15 cellular contexts compared by ENCODE assay signal in the genomic region with DNA sequence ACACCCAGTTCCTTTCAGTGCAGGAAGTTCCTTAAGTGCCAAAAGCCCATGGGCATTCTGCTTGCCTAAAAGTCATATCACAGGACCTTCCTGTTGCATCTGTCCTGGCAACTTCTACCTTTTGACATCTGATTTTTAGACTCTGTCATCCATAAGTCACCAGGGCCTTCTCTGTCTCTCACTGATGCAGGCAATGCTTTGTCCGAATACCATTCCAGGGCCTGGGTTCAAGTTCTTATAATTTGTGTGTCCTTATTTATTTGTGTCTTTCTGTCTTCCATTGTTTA. TPM values are rescaled to one million over a fixed set of nuclear protein-coding genes. Genes with fewer than 3 reads are reported as not detected.
DNase-seq lines count a peak whose midpoint lies in the region; ATAC-seq, FAIRE-seq and TF ChIP-seq lines count a peak whose summit lies in the region.
"Had no signal": no experiment of that assay in that cellular context is flagged by ENCODE, and none has a peak within 500 bp of the region (broad histone marks: within the 10 kb centered on the region; RNA-seq: fewer than 3 reads in every experiment).

No MANE protein-coding gene starts in this region.

- H3K27ac ChIP-seq in DOHH2 (ENCODE audit: low read depth, low read length) (no peak overlapping the region), PC-3 (ENCODE audit: low read length) (no peak overlapping the region), hepatocyte (peak overlapping the region; percentile 14), aorta (ENCODE audit: low read depth in 1 of 2, low read length in 2 of 2) (no peak overlapping the region)
- H3K27ac ChIP-seq: HL-60, KMS-11 had no signal

- H3K4me1 ChIP-seq in DOHH2 (ENCODE audit: control insufficient read depth, low read length), result peaks cover 8% of the 10 kb centered on the region
- H3K4me1 ChIP-seq in PC-3 (ENCODE audit: insufficient read depth, low read length), result peaks cover 18% of the 10 kb centered on the region
- H3K4me1 ChIP-seq in hepatocyte (ENCODE audit: insufficient read depth), result no peaks in the 10 kb centered on the region
- no peaks in the 10 kb centered on the region for H3K4me1 ChIP-seq in aorta (ENCODE audit: control insufficient read depth in 1 of 2, insufficient read depth in 2 of 2, low read length in 2 of 2)
- H3K4me1 ChIP-seq: BE2C had no signal

- no peak for DNase-seq in PC-3
- no peak for DNase-seq in hepatocyte (ENCODE audit: low spot score)
- no peak for DNase-seq in aorta
- DNase-seq in NCI-H2171 (lab: John Stamatoyannopoulos, UW), result no peak
- no peak for DNase-seq in amniotic stem cell (lab: John Stamatoyannopoulos, UW)
- no peak for DNase-seq in RCC 7860 (ENCODE audit: low spot score)
- DNase-seq: GOT3, NCI-H1417 treated with DMSO at 0.1 percent for 48 hours, NCI-H510A had no signal

- H3K4me3 ChIP-seq in DOHH2 (ENCODE audit: low read length) (no peak overlapping the region), PC-3 (ENCODE audit: low read length) (no peak overlapping the region), hepatocyte (no peak overlapping the region), aorta (ENCODE audit: low read length in 2 of 2) (no peak overlapping the region)

- TF ChIP-seq CTCF in DOHH2 (IDR thresholded peaks at IDR 0.05; ENCODE audit: low read depth, low read length, poor library complexity, severe bottlenecking) (no peak), PC-3 (conservative IDR thresholded peaks at IDR 0.05; ENCODE audit: low read depth, low read length) (0 out of 2 replicates have a peak, but pooled peaks have one; percentile 7), hepatocyte (IDR thresholded peaks at IDR 0.05; ENCODE audit: poor library complexity) (no peak)

- no peak for FAIRE-seq in RCC 7860 (lab: Jason Lieb, UNC)
- FAIRE-seq: D721Med, G401.6 had no signal

- 91% methylated on average over 1 of the region's 1 CpG for WGBS in hepatocyte (ENCODE audit: low lambda C conversion rate, missing lambda C conversion rate)
- 94 to 97% methylated on average over 1 of the region's 1 CpG for WGBS in aorta, 2 donors

- no peaks in the 10 kb centered on the region for H3K27me3 ChIP-seq in DOHH2 (ENCODE audit: control insufficient read depth, low read length)
- no peaks in the 10 kb centered on the region for H3K27me3 ChIP-seq in PC-3 (ENCODE audit: low read length)
- H3K27me3 ChIP-seq in hepatocyte, result no peaks in the 10 kb centered on the region
- no peaks in the 10 kb centered on the region for H3K27me3 ChIP-seq in aorta (ENCODE audit: control insufficient read depth in 1 of 2, insufficient read depth in 2 of 2, low read length in 1 of 2)
- H3K27me3 ChIP-seq: BE2C had no signal

- H3K4me2 ChIP-seq in DOHH2 (ENCODE audit: low read length), result peak overlapping the region; percentile 3; the same call in 1 of the 2 replicates
- no peak overlapping the region for H3K4me2 ChIP-seq in PC-3 (ENCODE audit: low read length)
- H3K4me2 ChIP-seq in hepatocyte, result no peak overlapping the region
- H3K4me2 ChIP-seq: KMS-11 had no signal

- intact Hi-C loops in PC-3 (cut with micrococcal nuclease), result loop anchor here (1.0 to 10.0 kb wide), 6 partner anchors 47 to 385 kb away; no protein-coding TSS in a partner anchor
- intact Hi-C loops in aorta (cut with DNase I), result no loop called here

- no peak for ATAC-seq in PC-3
- ATAC-seq in aorta (ENCODE audit: low FRiP score), result no peak

- H3K79me2 ChIP-seq in DOHH2 (ENCODE audit: control insufficient read depth, low read length), result no peaks in the 10 kb centered on the region
- H3K79me2 ChIP-seq in PC-3 (ENCODE audit: low read length), result no peaks in the 10 kb centered on the region
- no peaks in the 10 kb centered on the region for H3K79me2 ChIP-seq in hepatocyte

- H3K9me2 ChIP-seq in DOHH2 (replicated peaks; ENCODE audit: control insufficient read depth, low read length), result no peaks in the 10 kb centered on the region
- H3K9me2 ChIP-seq in PC-3 (replicated peaks; ENCODE audit: low read length), result no peaks in the 10 kb centered on the region
- no peaks in the 10 kb centered on the region for H3K9me2 ChIP-seq in hepatocyte (replicated peaks; ENCODE audit: insufficient read depth)

- H3K36me3 ChIP-seq in DOHH2 (ENCODE audit: control insufficient read depth, low read length) (no peaks in the 10 kb centered on the region), PC-3 (ENCODE audit: low read depth, low read length) (no peaks in the 10 kb centered on the region), hepatocyte (replicated peaks; ENCODE audit: insufficient read depth, low read depth) (no peaks in the 10 kb centered on the region), aorta (ENCODE audit: control insufficient read depth in 1 of 2, insufficient read depth in 2 of 2, low read length in 1 of 2) (no peaks in the 10 kb centered on the region)
- H3K36me3 ChIP-seq: BE2C had no signal

- no peak overlapping the region for H2AFZ ChIP-seq in PC-3 (ENCODE audit: low read length)
- no peak overlapping the region for H2AFZ ChIP-seq in hepatocyte

- no peaks in the 10 kb centered on the region for H3F3A ChIP-seq in DOHH2 (ENCODE audit: control insufficient read depth, insufficient read depth)
- no peaks in the 10 kb centered on the region for H3F3A ChIP-seq in PC-3 (ENCODE audit: low read length, unreplicated experiment)

- no TSS peak for BruUV-seq in PC-3 (replicated peaks; lab: Mats Ljungman, UMichigan)

- no peaks in the 10 kb centered on the region for H3K9me3 ChIP-seq in DOHH2 (ENCODE audit: control insufficient read depth, insufficient read depth, low read length)
- H3K9me3 ChIP-seq in PC-3 (ENCODE audit: low read length), result no peaks in the 10 kb centered on the region
- no peaks in the 10 kb centered on the region for H3K9me3 ChIP-seq in hepatocyte (ENCODE audit: low read depth)
- no peaks in the 10 kb centered on the region for H3K9me3 ChIP-seq in aorta (ENCODE audit: control insufficient read depth, low read length)
- H3K9me3 ChIP-seq: BE2C had no signal

- POLR2A ChIA-PET in PC-3 (lab: Charles Lee; ENCODE audit: unreplicated experiment), result no interaction called here

- H4K20me1 ChIP-seq in DOHH2 (ENCODE audit: control insufficient read depth, insufficient read depth, low read depth, low read length) (no peaks in the 10 kb centered on the region), PC-3 (ENCODE audit: low read length) (no peaks in the 10 kb centered on the region), hepatocyte (ENCODE audit: insufficient read depth, poor library complexity, severe bottlenecking) (no peaks in the 10 kb centered on the region)

- CTCF ChIA-PET in PC-3 (lab: Charles Lee), result interaction anchor here (0.6 kb wide), 1 partner anchor 231 kb away, joined by 6 read pairs; no protein-coding TSS in a partner anchor

- H3K9ac ChIP-seq in PC-3 (ENCODE audit: low read length), result no peak overlapping the region
- H3K9ac ChIP-seq: KMS-11 had no signal

RNA-seq across cellular contexts. Expression of a gene that starts 27.1 kb away (rescaled TPM):
- 43.7 and 45.8 TPM in 2 replicates for total RNA-seq in PC-3 (2014; rRNA removed)
- total RNA-seq in hepatocyte, result 64.9 and 65.5 TPM in 2 replicates
- polyA plus RNA-seq in hepatocyte, result 52.1 and 56.1 TPM in 2 replicates
- total RNA-seq in aorta, result 10 to 100 TPM; 22.4 to 31.0 TPM
- 10 to 100 TPM; 29.3 to 32.5 TPM for polyA plus RNA-seq in aorta

RNA-seq across cellular contexts. Expression of a gene that starts 50.1 kb away (rescaled TPM):
- total RNA-seq in PC-3 (2014; rRNA removed), result 49.5 and 58.5 TPM in 2 replicates
- 110 and 122 TPM in 2 replicates for total RNA-seq in hepatocyte
- 83.5 and 104 TPM in 2 replicates for polyA plus RNA-seq in hepatocyte
- 100 to 1,000 TPM in 1 of 2 donors, 10 to 100 TPM in 1; 93.1 to 113 TPM for total RNA-seq in aorta
- polyA plus RNA-seq in aorta, result 10 to 100 TPM; 68.4 to 79.9 TPM
